ENCODE assay signal across 9 cellular contexts in genomic region chr5:154038241-154038603, GRCh38. TPM values are rescaled to one million over a fixed set of nuclear protein-coding genes. Genes with fewer than 3 reads are reported as not detected.
A peak's percentile ranks its signal among the peaks of the same experiment; 100 is the strongest.
DNase-seq lines count a peak whose midpoint lies in the region; ATAC-seq, FAIRE-seq and TF ChIP-seq lines count a peak whose summit lies in the region.
"Had no signal": no experiment of that assay in that cellular context is flagged by ENCODE, and none has a peak within 500 bp of the region (broad histone marks: within the 10 kb centered on the region; RNA-seq: fewer than 3 reads in every experiment).

No MANE protein-coding gene starts in this region.

- peak; percentile 63 for ATAC-seq in GM21515 (IDR thresholded peaks at IDR 0.05; ENCODE audit: unreplicated experiment)

- H3K36me3 ChIP-seq in esophagus (ENCODE audit: control insufficient read depth in 2 of 2, insufficient read depth in 2 of 2, low read length in 1 of 2) (no peaks in the 10 kb centered on the region), neural cell (ENCODE audit: insufficient read depth, low read length) (no peaks in the 10 kb centered on the region)

- H3K9me2 ChIP-seq in neural cell (ENCODE audit: insufficient read depth, low read length): no peaks in the 10 kb centered on the region

- in situ Hi-C loops in G401 (cut with HindIII; ENCODE audit: low sequenced_read_pairs): no loop called here

- TF ChIP-seq EP300 in neural cell (conservative IDR thresholded peaks at IDR 0.05; ENCODE audit: poor library complexity, severe bottlenecking): no peak

- peak overlapping the region; percentile 81 for H2AFZ ChIP-seq in neural cell (ENCODE audit: low read depth, low read length)

- peak overlapping the region; percentile 82 for H3K27ac ChIP-seq in VCaP
- peak overlapping the region; percentile 91 to 98 for H3K27ac ChIP-seq in esophagus (ENCODE audit: low read depth in 2 of 2, low read length in 1 of 2)
- peak overlapping the region; percentile 75 for H3K27ac ChIP-seq in neural cell (ENCODE audit: low read length)

- TF ChIP-seq CTCF in GM12875 (IDR thresholded peaks at IDR 0.05; ENCODE audit: borderline replicate concordance, insufficient read depth, low read depth, low read length): no peak
- no peak for TF ChIP-seq CTCF in VCaP (conservative IDR thresholded peaks at IDR 0.05)
- no peak for TF ChIP-seq CTCF in neural cell (IDR thresholded peaks at IDR 0.05; ENCODE audit: poor library complexity, severe bottlenecking)

- H3K4me1 ChIP-seq in esophagus (ENCODE audit: control insufficient read depth in 2 of 2, insufficient read depth in 2 of 2, low read length in 1 of 2): no peaks in the 10 kb centered on the region

- peak in 45 of 76 experiments; percentile 8 to 75 (median 37) for DNase-seq in HUDEP-2 (lab: John Stamatoyannopoulos, UW; ENCODE audit: unreplicated experiment in 76 of 76)
- peak; percentile 23 for DNase-seq in urothelium cell line (ENCODE audit: low spot score)
- DNase-seq in G401 (ENCODE audit: low spot score): no peak

- TF ChIP-seq RAD21 in neural cell (conservative IDR thresholded peaks at IDR 0.05): no peak

- 1% methylated on average over 13 of the region's 13 CpGs for whole genome bisulfite sequencing in esophagus, 2 donors

- H3K79me2 ChIP-seq in neural cell (replicated peaks; ENCODE audit: insufficient read depth, low read length): peaks cover 30% of the 10 kb centered on the region

- H3K4me3 ChIP-seq in GM12875 (ENCODE audit: low read depth, low read length) (peak overlapping the region; percentile 81), esophagus (ENCODE audit: low read depth in 1 of 2, low read length in 2 of 2) (peak overlapping the region; percentile 67 to 99), neural cell (ENCODE audit: low read length) (peak overlapping the region; percentile 83)

- peak overlapping the region; percentile 80 for H3K9ac ChIP-seq in neural cell (ENCODE audit: low read length)

- H4K20me1 ChIP-seq in neural cell (ENCODE audit: insufficient read depth): no peaks in the 10 kb centered on the region

- no peaks in the 10 kb centered on the region for H3F3A ChIP-seq in neural cell (ENCODE audit: insufficient read depth, low read length, poor library complexity, severe bottlenecking)

- FAIRE-seq in urothelium cell line (lab: Jason Lieb, UNC): no peak
- FAIRE-seq: frontal cortex had no signal

- peak overlapping the region; percentile 86 for H3K4me2 ChIP-seq in neural cell (ENCODE audit: low read length)

- H3K27me3 ChIP-seq in esophagus (ENCODE audit: control insufficient read depth in 1 of 2, insufficient read depth in 2 of 2, low read length in 2 of 2) (no peaks in the 10 kb centered on the region), neural cell (ENCODE audit: insufficient read depth, low read depth, low read length) (no peaks in the 10 kb centered on the region)

- H3K9me3 ChIP-seq in esophagus (ENCODE audit: control insufficient read depth in 2 of 2, insufficient read depth in 1 of 2, low read depth in 1 of 2, low read length in 1 of 2) (no peaks in the 10 kb centered on the region), neural cell (ENCODE audit: low read length) (no peaks in the 10 kb centered on the region)

TF ChIP-seq in neural cell, 6 proteins besides CTCF, POLR2A, EP300 and RAD21:
- TF ChIP-seq EZH2 (IDR thresholded peaks at IDR 0.05; ENCODE audit: borderline replicate concordance, insufficient read depth, low read length, poor library complexity, severe bottlenecking) (no peak), TAF1 (IDR thresholded peaks at IDR 0.05; ENCODE audit: low read depth) (no peak), POLR2AphosphoS5 (IDR thresholded peaks at IDR 0.05) (no peak), SMC3 (conservative IDR thresholded peaks at IDR 0.05; ENCODE audit: poor library complexity) (no peak), MXI1 (conservative IDR thresholded peaks at IDR 0.05; ENCODE audit: poor library complexity, severe bottlenecking) (no peak), REST (IDR thresholded peaks at IDR 0.05; ENCODE audit: borderline replicate concordance) (no peak)

RNA-seq across cellular contexts. Expression of gene FAM114A2, which starts 0.5 kb away (rescaled TPM):
- polyA plus RNA-seq in esophagus: 1 to 10 TPM; 6.2 to 8.2 TPM
- 20.2 and 24.8 TPM in 2 replicates for polyA plus RNA-seq in neural cell
- 22.8 and 29.2 TPM in 2 replicates for polyA minus RNA-seq in neural cell
- 25.0 and 27.0 TPM in 2 replicates for total RNA-seq in G401 (2014; rRNA removed; shearing (Covaris generic))

RNA-seq across cellular contexts. Expression of gene MFAP3, which starts 0.5 kb away (rescaled TPM):
- polyA plus RNA-seq in esophagus (1 to 10 TPM; 1.3 to 8.0 TPM), neural cell (103 and 104 TPM in 2 replicates)
- 304 and 323 TPM in 2 replicates for polyA minus RNA-seq in neural cell
- total RNA-seq in G401 (2014; rRNA removed; shearing (Covaris generic)): 18.2 and 21.3 TPM in 2 replicates

Comparison
In these comparisons a context has a peak if more than half of its experiments do, and no peak if none do; other contexts are left out.
1. RNA of gene MFAP3, which starts 0.5 kb away (polyA plus RNA-seq): 103 to 104 TPM in neural cell; 1.3 to 8.0 TPM in esophagus; every median in the first group is over 10 times any median in the second.
2. Peak in every context shown above with its lines, with median percentiles within 50 percentile points of each other: H3K4me3 ChIP-seq and H3K27ac ChIP-seq.